In the genomic region with DNA sequence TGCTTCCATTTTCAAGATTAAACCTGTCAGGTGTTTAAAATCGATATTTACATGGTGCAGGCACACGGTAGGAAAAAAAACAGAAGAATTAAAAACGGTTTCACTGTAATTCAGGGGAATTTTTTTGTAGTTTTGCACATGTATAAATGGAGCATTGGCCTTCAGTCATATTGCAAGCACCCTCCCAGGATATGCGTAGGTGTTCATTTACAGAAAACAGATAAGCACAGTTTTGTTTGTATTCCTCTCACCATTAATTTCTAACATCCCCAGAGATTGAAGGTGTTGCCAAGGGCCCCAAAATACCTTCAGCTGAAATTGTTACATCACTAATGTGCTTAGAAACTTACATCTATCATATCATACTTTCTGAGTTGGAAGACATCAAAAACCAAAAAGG, we compare ENCODE assay signal across 29 cellular contexts.
"Had no signal": no experiment of that assay in that cellular context is flagged by ENCODE, and none has a peak within 500 bp of the region (broad histone marks: within the 10 kb centered on the region; RNA-seq: fewer than 3 reads in every experiment).

No MANE protein-coding gene starts in this region.

- H3K4me3 ChIP-seq: coronary artery, dorsolateral prefrontal cortex had no signal

- H3K27me3 ChIP-seq: brain microvascular endothelial cell had no signal

- DNase-seq: activated B cell treated with CpG ODN at 0.5 μM for 24 hours; activated CD4-positive, alpha-beta memory T cell treated with anti-CD3 and anti-CD28 coated beads for 36 hours; activated CD4-positive, alpha-beta T cell treated with anti-CD3 and anti-CD28 coated beads for 48 hours; activated CD4-positive, alpha-beta T cell treated with anti-CD3 and anti-CD28 coated beads, Interleukin-2, amount 50 U/mL, for 1 hour; activated CD8-positive, alpha-beta memory T cell treated with anti-CD3 and anti-CD28 coated beads, Interleukin-2, amount 50 U/mL, for 48 hours; activated CD8-positive, alpha-beta T cell treated with anti-CD3 and anti-CD28 coated beads, Interleukin-2, amount 10 ng/mL, durations not matched to agents 7 days and 5 days; activated gamma-delta T cell; activated naive CD4-positive, alpha-beta T cell; activated naive CD4-positive, alpha-beta T cell treated with anti-CD3 and anti-CD28 coated beads, Interleukin-2, amount 10 ng/mL, durations not matched to agents 7 days and 5 days; activated T-cell treated with anti-CD3 and anti-CD28 coated beads for 4 hours; activated T-cell treated with anti-CD3 and anti-CD28 coated beads, Interleukin-2, amount 50 U/mL, for 24 hours; activated T-cell treated with anti-CD3 and anti-CD28 coated beads, Interleukin-2, amount 50 U/mL, for 72 hours; amniotic stem cell; anterior cingulate cortex; brain microvascular endothelial cell; dorsolateral prefrontal cortex; effector memory CD4-positive, alpha-beta T cell; endodermal cell; foreskin fibroblast; head of caudate nucleus; hippocampal formation; T1000; WERI-Rb-1 had no signal

- FAIRE-seq: astrocyte, bronchial epithelial cell, frontal cortex had no signal

- ATAC-seq: activated CD4-positive, CD25-positive, alpha-beta regulatory T cell treated with anti-CD3 and anti-CD28 coated beads, Interleukin-2, amount 50 U/mL, for 24 hours; activated CD8-positive, alpha-beta T cell treated with anti-CD3 and anti-CD28 coated beads, Interleukin-2, amount 10 ng/mL, durations not matched to agents 7 days and 5 days; activated T-cell treated with anti-CD3 and anti-CD28 coated beads, Interleukin-2, amount 50 U/mL, for 72 hours; esophagus mucosa had no signal

- H3K36me3 ChIP-seq: brain microvascular endothelial cell, WERI-Rb-1 had no signal

- H3K27ac ChIP-seq: brain microvascular endothelial cell, coronary artery, dorsolateral prefrontal cortex, WERI-Rb-1 had no signal
